ENCODE assay signal across 16 cellular contexts in the genomic region with DNA sequence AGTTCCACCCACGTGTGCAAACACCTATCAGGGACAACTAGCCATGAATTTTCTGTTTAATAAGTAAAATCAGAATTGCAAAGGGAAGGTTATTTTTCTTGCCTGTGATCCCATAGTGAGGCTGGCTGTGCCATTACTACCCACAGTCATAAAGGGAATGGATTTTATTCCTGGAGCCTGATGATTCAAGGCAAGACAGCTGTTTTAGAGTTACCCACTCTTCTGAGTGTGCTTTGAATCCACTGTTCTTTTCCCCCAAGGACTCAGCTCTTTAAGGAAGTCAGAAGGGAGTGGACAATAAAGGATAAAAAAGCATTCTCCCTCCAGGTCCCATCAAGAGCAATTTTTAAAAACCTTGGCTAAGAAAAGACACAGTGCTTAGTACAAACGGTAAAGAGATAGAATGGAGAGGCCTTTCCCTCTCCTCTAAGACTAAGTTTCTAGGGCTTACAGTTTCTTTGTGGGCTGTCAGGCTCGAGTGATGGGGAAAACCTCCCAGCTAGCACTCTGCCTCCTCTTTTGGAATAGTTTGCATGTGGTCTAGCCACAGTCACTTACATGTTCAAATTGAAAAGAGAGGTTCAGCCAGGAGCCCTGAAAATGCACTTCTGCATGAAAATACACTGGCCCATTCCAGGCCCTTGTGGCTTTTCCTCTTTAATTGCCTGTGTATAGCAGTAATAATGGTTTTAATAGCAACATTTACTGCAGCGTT. TPM values are rescaled to one million over a fixed set of nuclear protein-coding genes. Genes with fewer than 3 reads are reported as not detected.
DNase-seq lines count a peak whose midpoint lies in the region; ATAC-seq and TF ChIP-seq lines count a peak whose summit lies in the region.
"Had no signal": no experiment of that assay in that cellular context is flagged by ENCODE, and none has a peak within 500 bp of the region (broad histone marks: within the 10 kb centered on the region; RNA-seq: fewer than 3 reads in every experiment).

No MANE protein-coding gene starts in this region.

- no peak overlapping the region for H3K27ac ChIP-seq in psoas muscle
- H3K27ac ChIP-seq: right atrium auricular region, uterus had no signal

- no peaks in the 10 kb centered on the region for H3K9me3 ChIP-seq in psoas muscle
- H3K9me3 ChIP-seq: right atrium auricular region, uterus had no signal

- TF ChIP-seq CTCF in psoas muscle (IDR thresholded peaks at IDR 0.05), result no peak

- H3K4me1 ChIP-seq in psoas muscle, result peaks cover 6% of the 10 kb centered on the region

- 84 to 89% (median 88%) methylated on average over 4 of the region's 4 CpGs for WGBS in psoas muscle, 3 donors

- H3K27me3 ChIP-seq in psoas muscle (ENCODE audit: insufficient read depth in 3 of 3, low read length in 2 of 3), result no peaks in the 10 kb centered on the region
- H3K27me3 ChIP-seq: right atrium auricular region, uterus had no signal

- intact Hi-C loops in psoas muscle (cut with DNase I), result no loop called here

- H3K4me3 ChIP-seq in psoas muscle, result no peak overlapping the region
- H3K4me3 ChIP-seq: right atrium auricular region, uterus had no signal

- no peaks in the 10 kb centered on the region for H3K36me3 ChIP-seq in psoas muscle (ENCODE audit: insufficient read depth in 1 of 2, low read depth in 1 of 2)
- H3K36me3 ChIP-seq: right atrium auricular region, uterus had no signal

- DNase-seq in stimulated activated CD4-positive, alpha-beta T cell treated with anti-CD3 and anti-CD28 coated beads, Interleukin-4, amount 100 ng/mL, for 4 hours, result no peak
- DNase-seq in DMS153 treated with DMSO at 0.1 percent for 48 hours (lab: John Stamatoyannopoulos, UW; ENCODE audit: unreplicated experiment) (no peak), psoas muscle (no peak)
- no peak for DNase-seq in stimulated activated CD4-positive, alpha-beta T cell treated with anti-CD3 and anti-CD28 coated beads, Interleukin-12 subunit alpha, Interleukin-12 subunit beta, amount 100 ng/mL, for 4 hours
- DNase-seq: activated CD4-positive, alpha-beta T cell treated with anti-CD3 and anti-CD28 coated beads, Interleukin-2, amount 50 U/mL, for 4 hours; GOT3; left ventricle myocardium superior; Right ventricle myocardium superior; stimulated activated CD4-positive, alpha-beta T cell treated with anti-CD3 and anti-CD28 coated beads, Interleukin-4, amount 100 ng/mL, for 24 hours; uterus had no signal

- ATAC-seq in GM18498 (IDR thresholded peaks at IDR 0.05; ENCODE audit: unreplicated experiment), result peak; percentile 36
- ATAC-seq in GM19438 (IDR thresholded peaks at IDR 0.05; ENCODE audit: low read depth, unreplicated experiment), result peak; percentile 54
- peak; percentile 60 for ATAC-seq in HG02642 (IDR thresholded peaks at IDR 0.05; ENCODE audit: poor library complexity, unreplicated experiment)
- ATAC-seq in HG03575 (IDR thresholded peaks at IDR 0.05; ENCODE audit: extremely low read depth, insufficient number of reproducible peaks, low FRiP score, unreplicated experiment), result peak; percentile 42
- no peak for ATAC-seq in psoas muscle
- ATAC-seq: left ventricle myocardium superior; stimulated activated memory B cell treated with anti-CD40 and anti-IgM and Interleukin-4, amounts not matched to agents 10 μg/mL and 1 μg/mL and 100 μg/mL, for 72 hours had no signal

RNA-seq across cellular contexts. Expression of a gene that starts 5.1 kb away (rescaled TPM):
- 1 to 10 TPM; 2.7 to 5.0 (median 3.1) TPM for total RNA-seq in psoas muscle
- polyA plus RNA-seq in psoas muscle, result 1 to 10 TPM in 1 of 3 donors, under 1 TPM in 2; 0.39 to 1.2 (median 0.61) TPM

Comparison
In these comparisons a context has a peak if more than half of its experiments do, and no peak if none do; other contexts are left out.
1. ATAC-seq: peak in GM18498 (single experiment), GM19438 (single experiment), HG02642 (single experiment) and HG03575 (single experiment); none in psoas muscle (0 of 4).